28 cellular contexts compared by ENCODE assay signal in genomic region chr16:16118337-16118736, GRCh38.
"Had no signal": no experiment of that assay in that cellular context is flagged by ENCODE, and none has a peak within 500 bp of the region (broad histone marks: within the 10 kb centered on the region; RNA-seq: fewer than 3 reads in every experiment).

No MANE protein-coding gene starts in this region.

- H3K27ac ChIP-seq: adrenal gland, ascending aorta, cardiac muscle cell, colonic mucosa, gastrocnemius medialis, ovary, prostate gland, thyroid gland, upper lobe of right lung had no signal

- DNase-seq: activated B cell treated with CpG ODN at 0.5 μM for 24 hours; activated CD4-positive, alpha-beta T cell treated with anti-CD3 and anti-CD28 coated beads, Interleukin-2, amount 50 U/mL, for 1 hour; activated CD8-positive, alpha-beta T cell treated with anti-CD3 and anti-CD28 coated beads for 36 hours; activated naive CD4-positive, alpha-beta T cell; activated T-cell treated with anti-CD3 and anti-CD28 coated beads, Interleukin-2, amount 50 U/mL, for 48 hours; adrenal gland; cerebellar nuclear complex; colonic mucosa; effector memory CD4-positive, alpha-beta T cell; gastrocnemius medialis; glutamatergic neuron; naive thymus-derived CD4-positive, alpha-beta T cell; ovary; retina; stimulated activated CD4-positive, alpha-beta T cell treated with anti-CD3 and anti-CD28 coated beads, Interleukin-15, amount 100 ng/mL, for 24 hours; stimulated activated CD4-positive, alpha-beta T cell treated with anti-CD3 and anti-CD28 coated beads, Interleukin-2, amount 100 ng/mL, for 24 hours; stimulated activated naive B cell treated with anti-CD40 and anti-IgM and Interleukin-4, amounts not matched to agents 10 μg/mL and 1 μg/mL and 100 μg/mL, for 72 hours; stomach; T-helper 2 cell; thyroid gland; upper lobe of right lung had no signal

- ATAC-seq: activated CD8-positive, alpha-beta T cell treated with anti-CD3 and anti-CD28 coated beads for 36 hours; activated naive CD4-positive, alpha-beta T cell treated with anti-CD3 and anti-CD28 coated beads, Interleukin-2, amount 50 U/mL, for 72 hours; gastrocnemius medialis; left ventricle myocardium superior; naive thymus-derived CD4-positive, alpha-beta T cell; stimulated activated naive B cell treated with anti-CD40 and anti-IgM and Interleukin-4, amounts not matched to agents 10 μg/mL and 1 μg/mL and 100 μg/mL, for 72 hours; upper lobe of right lung had no signal

- H3K36me3 ChIP-seq: ovary, prostate gland had no signal

- H3K27me3 ChIP-seq: adrenal gland, ascending aorta, cardiac muscle cell, colonic mucosa, gastrocnemius medialis, ovary, stomach, thyroid gland, upper lobe of right lung had no signal

- H3K4me3 ChIP-seq: adrenal gland, ascending aorta, cardiac muscle cell, colonic mucosa, gastrocnemius medialis, ovary, prostate gland, smooth muscle cell, stomach, thyroid gland, upper lobe of right lung had no signal

- H3K4me2 ChIP-seq: smooth muscle cell had no signal

- H3K9me3 ChIP-seq: adrenal gland, ascending aorta, colonic mucosa, gastrocnemius medialis, ovary, prostate gland, stomach, thyroid gland, upper lobe of right lung had no signal

- H3K4me1 ChIP-seq: adrenal gland, ascending aorta, gastrocnemius medialis, prostate gland had no signal

- FAIRE-seq: islet of Langerhans had no signal
